8 cellular contexts compared by ENCODE assay signal in the genomic region with DNA sequence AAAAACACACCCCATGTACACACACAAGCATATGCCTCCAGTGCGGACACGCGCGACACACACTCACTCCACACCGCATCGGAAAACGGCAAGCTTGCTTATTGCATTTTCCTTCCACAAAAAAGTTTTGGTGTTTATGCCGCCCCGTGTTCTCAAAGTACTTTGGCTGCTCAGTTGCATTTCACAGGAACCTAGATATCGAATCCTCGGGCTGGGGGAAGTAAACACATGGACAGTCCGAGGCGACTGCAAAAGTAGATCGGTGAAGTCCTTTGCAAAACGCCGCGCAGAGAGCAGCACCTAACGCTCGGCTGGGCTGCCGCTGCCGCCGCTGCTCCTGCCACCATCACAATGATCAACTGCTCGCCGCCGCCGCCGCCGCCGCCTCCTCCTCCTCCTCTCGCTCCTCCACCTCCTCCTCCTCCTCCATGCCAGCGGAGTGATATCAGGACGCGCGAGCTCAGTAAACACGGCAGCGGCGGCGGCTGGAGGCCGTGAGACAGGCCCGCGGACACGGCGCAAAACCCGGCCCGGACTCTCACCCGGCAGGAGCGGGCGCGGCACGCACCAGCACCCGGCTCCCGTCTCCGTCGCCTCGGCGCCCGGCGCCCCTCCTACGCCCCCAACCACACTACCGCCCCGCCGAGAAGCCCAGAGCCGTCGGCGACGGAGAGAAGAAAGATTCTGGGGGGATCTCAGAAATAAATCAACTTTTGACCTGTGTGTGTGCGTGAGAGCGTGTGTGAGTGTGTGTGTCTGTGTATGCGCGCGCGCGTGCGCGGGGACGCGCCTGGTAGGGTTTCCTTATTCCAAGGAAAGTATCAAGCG. TPM values are rescaled to one million over a fixed set of nuclear protein-coding genes. Genes with fewer than 3 reads are reported as not detected.
DNase-seq lines count a peak whose midpoint lies in the region; ATAC-seq lines count a peak whose summit lies in the region.

Gene MAML3, minus strand, starts transcription at position 441 of the 828 bp plus-strand sequence. CDS start 857 bp downstream, outside the sequence.

- DNase-seq in NCI-H748 treated with DMSO at 0.1 percent for 48 hours (lab: John Stamatoyannopoulos, UW) (peak; percentile 28), cortex of kidney (lab: John Stamatoyannopoulos, UW) (peak; percentile 49), left lobe of liver (ENCODE audit: low spot score) (peak; percentile 96), epidermal melanocyte (ENCODE audit: insufficient read length, low spot score) (no peak)
- DNase-seq in activated CD4-positive, alpha-beta T cell treated with anti-CD3 and anti-CD28 coated beads, Interleukin-2, amount 50 U/mL, for 24 hours (ENCODE audit: low read depth in 1 of 2, low spot score in 1 of 2): peak; percentile 52 to 65
- peak in 3 of 4 experiments; percentile 53 to 69 (median 58) for DNase-seq in stimulated activated CD4-positive, alpha-beta T cell treated with anti-CD3 and anti-CD28 coated beads, Interleukin-1b, Interleukin-23, amount 100 ng/mL, for 24 hours (ENCODE audit: low read depth in 4 of 4, low spot score in 1 of 4)

- ATAC-seq in GM18909 (IDR thresholded peaks at IDR 0.05; ENCODE audit: poor library complexity, unreplicated experiment): peak; percentile 60
- peak; percentile 44 for ATAC-seq in HG03571 (IDR thresholded peaks at IDR 0.05; ENCODE audit: unreplicated experiment)
- peak; percentile 59 for ATAC-seq in left lobe of liver

RNA-seq across cellular contexts. Expression of gene MAML3, which starts in this region (rescaled TPM):
- total RNA-seq in left lobe of liver: 8.4 TPM
